ENCODE assay signal across 7 cellular contexts in the genomic region with DNA sequence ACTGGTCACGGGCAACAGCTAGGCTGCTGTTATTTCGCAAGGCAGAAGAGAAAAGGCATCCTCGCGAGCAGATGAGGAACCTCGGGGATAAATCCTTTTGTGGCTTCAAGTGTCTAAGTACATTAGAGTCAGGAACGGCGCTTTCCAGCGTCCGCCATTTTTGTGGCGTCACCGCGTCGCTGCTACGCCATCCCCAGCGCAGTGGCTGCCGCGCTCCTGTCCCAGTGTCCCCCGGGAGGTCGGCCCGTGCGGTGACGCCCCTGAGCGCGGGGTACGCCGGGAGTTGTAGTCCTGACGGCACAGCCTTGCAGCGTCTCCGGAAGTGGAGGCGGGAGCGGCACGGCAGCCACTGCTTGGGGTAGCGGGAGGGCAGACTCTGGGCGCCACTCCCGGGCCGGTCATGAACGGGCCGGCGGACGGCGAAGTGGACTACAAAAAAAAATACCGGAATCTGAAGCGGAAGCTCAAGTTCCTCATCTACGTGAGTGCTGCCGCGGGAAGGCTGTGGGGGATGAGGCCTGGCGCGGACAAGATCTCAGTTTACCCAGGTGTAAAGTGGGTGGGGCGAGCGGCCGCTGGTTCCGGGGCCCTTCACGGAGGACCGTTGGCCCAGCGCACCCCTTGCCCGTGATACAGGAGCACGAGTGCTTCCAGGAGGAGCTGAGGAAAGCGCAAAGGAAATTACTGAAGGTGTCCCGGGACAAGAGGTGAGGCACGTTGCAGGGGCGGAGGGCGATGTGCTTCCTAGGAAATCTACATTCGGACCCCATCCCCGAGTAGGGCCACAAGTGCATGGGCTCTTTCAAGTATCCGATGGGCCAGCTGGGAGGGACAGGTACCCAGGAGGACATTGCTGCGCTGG. TPM values are rescaled to one million over a fixed set of nuclear protein-coding genes. Genes with fewer than 3 reads are reported as not detected.
DNase-seq lines count a peak whose midpoint lies in the region; ATAC-seq, FAIRE-seq and TF ChIP-seq lines count a peak whose summit lies in the region.

A gene with protein sequence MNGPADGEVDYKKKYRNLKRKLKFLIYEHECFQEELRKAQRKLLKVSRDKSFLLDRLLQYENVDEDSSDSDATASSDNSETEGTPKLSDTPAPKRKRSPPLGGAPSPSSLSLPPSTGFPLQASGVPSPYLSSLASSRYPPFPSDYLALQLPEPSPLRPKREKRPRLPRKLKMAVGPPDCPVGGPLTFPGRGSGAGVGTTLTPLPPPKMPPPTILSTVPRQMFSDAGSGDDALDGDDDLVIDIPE (plus strand): TSS at position 331 of the 862 bp plus-strand sequence. CDS start 70 bp downstream, at position 401.

- peaks cover 15% of the 10 kb centered on the region for H3K4me1 ChIP-seq in hepatocyte (ENCODE audit: insufficient read depth)

- no peaks in the 10 kb centered on the region for H3K27me3 ChIP-seq in hepatocyte

- no peaks in the 10 kb centered on the region for H3K9me3 ChIP-seq in hepatocyte (ENCODE audit: low read depth)

- DNase-seq in GM18507 (ENCODE audit: extremely low spot score, insufficient read length, low read depth): peak; percentile 100
- peak; percentile 93 for DNase-seq in NCI-H2029 (lab: John Stamatoyannopoulos, UW)
- peak; percentile 94 for DNase-seq in T1000 (lab: John Stamatoyannopoulos, UW)
- DNase-seq in astrocyte of the hippocampus (ENCODE audit: low read depth, low spot score): peak; percentile 99
- peak; percentile 98 for DNase-seq in hepatocyte (ENCODE audit: low spot score)
- DNase-seq in retina: peak; percentile 98

- TF ChIP-seq CTCF in hepatocyte (IDR thresholded peaks at IDR 0.05; ENCODE audit: poor library complexity): no peak

- no peaks in the 10 kb centered on the region for H3K36me3 ChIP-seq in hepatocyte (replicated peaks; ENCODE audit: insufficient read depth, low read depth)

- under 1% methylated on average over 66 of the region's 66 CpGs for WGBS in hepatocyte (ENCODE audit: low lambda C conversion rate, missing lambda C conversion rate)

- FAIRE-seq in GM18507 (lab: Jason Lieb, UNC): peak; percentile 96

- peak; percentile 83 for ATAC-seq in HG02973 (IDR thresholded peaks at IDR 0.05; ENCODE audit: unreplicated experiment)

- H3K4me2 ChIP-seq in hepatocyte: peak within 1 kb of the TSS; percentile 86

- H3K4me3 ChIP-seq in hepatocyte: peak within 1 kb of the TSS; percentile 64

- H3K79me2 ChIP-seq in hepatocyte: peaks cover 10% of the 10 kb centered on the region

- no peaks in the 10 kb centered on the region for H3K9me2 ChIP-seq in hepatocyte (replicated peaks; ENCODE audit: insufficient read depth)

- no peaks in the 10 kb centered on the region for H4K20me1 ChIP-seq in hepatocyte (ENCODE audit: insufficient read depth, poor library complexity, severe bottlenecking)

- peak within 1 kb of the TSS; percentile 93 for H2AFZ ChIP-seq in hepatocyte

- peak within 1 kb of the TSS; percentile 94 for H3K27ac ChIP-seq in hepatocyte

RNA-seq across cellular contexts. Expression of the gene that starts here (rescaled TPM):
- 61.2 and 99.9 TPM in 2 replicates for total RNA-seq in hepatocyte
- 14.0 and 17.6 TPM in 2 replicates for polyA plus RNA-seq in hepatocyte

Comparison
In these comparisons a context has a peak if more than half of its experiments do, and no peak if none do; other contexts are left out.
1. Peak in every context shown above with its lines: DNase-seq, ATAC-seq, H3K4me3 ChIP-seq and H3K27ac ChIP-seq.